In the genomic region with DNA sequence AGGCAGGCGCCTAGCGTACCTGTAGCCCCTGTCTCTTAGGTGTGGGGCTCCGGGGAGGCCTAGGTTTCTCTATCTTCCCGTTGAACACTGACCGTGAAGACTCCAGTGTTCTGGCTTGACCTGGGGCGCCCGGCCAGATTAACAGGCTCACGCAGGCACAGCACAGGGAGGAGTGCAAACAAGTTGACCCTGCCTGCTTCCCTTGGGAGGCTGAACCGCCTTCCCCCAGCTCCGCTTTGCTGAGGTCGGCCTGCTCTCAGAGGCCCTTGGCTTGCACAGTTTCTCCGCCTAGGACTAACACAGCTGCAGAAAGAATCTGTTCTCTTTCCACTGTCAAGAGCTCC, we compare ENCODE assay signal across 8 cellular contexts. TPM values are rescaled to one million over a fixed set of nuclear protein-coding genes. Genes with fewer than 3 reads are reported as not detected.
A peak's percentile ranks its signal among the peaks of the same experiment; 100 is the strongest.
DNase-seq lines count a peak whose midpoint lies in the region; ATAC-seq and TF ChIP-seq lines count a peak whose summit lies in the region.

No MANE protein-coding gene starts in this region.

- no peaks in the 10 kb centered on the region for H3K27me3 ChIP-seq in adrenal gland

- intact Hi-C loops in adrenal gland (cut with DNase I), result no loop called here
- intact Hi-C loops in left ventricle myocardium superior (cut with micrococcal nuclease), result no loop called here
- intact Hi-C loops in posterior vena cava (cut with DNase I), result no loop called here

- H3K4me1 ChIP-seq in adrenal gland (replicated peaks in 1 of 2), result peaks cover 11 to 35% of the 10 kb centered on the region in 2 donors

- 0 to 7% (median 3%) methylated on average over 3 to 12 of the region's 12 CpGs for WGBS in adrenal gland, 4 donors

- H3K27ac ChIP-seq in adrenal gland, result peak overlapping the region in 4 of 5 donors; percentile 78 to 94 (median 84)

- DNase-seq in NCI-H187 (lab: John Stamatoyannopoulos, UW) (peak; percentile 35 to 77), NCI-H187 treated with DMSO at 0.1 percent for 48 hours (lab: John Stamatoyannopoulos, UW) (no peak), HT-29 (ENCODE audit: low spot score) (peak; percentile 55), adrenal gland (peak; percentile 50 to 86 (median 82)), left ventricle myocardium superior (peak; percentile 89), posterior vena cava (ENCODE audit: low spot score) (peak; percentile 91), cortex of kidney (lab: John Stamatoyannopoulos, UW) (no peak)
- DNase-seq in activated CD8-positive, alpha-beta memory T cell treated with anti-CD3 and anti-CD28 coated beads, Interleukin-2, amount 50 U/mL, for 48 hours, result no peak

- no peak for TF ChIP-seq POLR2A in adrenal gland (IDR thresholded peaks at IDR 0.05)

- H3K4me3 ChIP-seq in adrenal gland, result peak overlapping the region in 3 of 4 donors; percentile 62 to 98 (median 75)

- TF ChIP-seq CTCF in adrenal gland (IDR thresholded peaks at IDR 0.05), result no peak

- ATAC-seq in left ventricle myocardium superior, result peak; percentile 73

- no peaks in the 10 kb centered on the region for H3K9me3 ChIP-seq in adrenal gland (replicated peaks in 1 of 3)

- H3K36me3 ChIP-seq in adrenal gland (replicated peaks in 1 of 2), result peaks cover 0 to 8% of the 10 kb centered on the region in 2 donors

RNA-seq across cellular contexts. Expression of gene PCYOX1, which starts 0.6 kb away (rescaled TPM):
- total RNA-seq in HT-29 (2014; rRNA removed; shearing (Covaris generic)), result 10.2 and 11.6 TPM in 2 replicates
- 100 to 1,000 TPM in 2 of 8 donors, 10 to 100 TPM in 6; 50.5 to 124 (median 68.3) TPM for total RNA-seq in adrenal gland
- 10 to 100 TPM; 10.1 to 60.5 (median 11.7) TPM for polyA plus RNA-seq in adrenal gland
- 110 TPM for total RNA-seq in left ventricle myocardium superior
- 10 to 100 TPM; 46.2 to 80.4 TPM for total RNA-seq in posterior vena cava

RNA-seq across cellular contexts. Expression of gene TIA1, which starts 10.1 kb away (rescaled TPM):
- total RNA-seq in HT-29 (2014; rRNA removed; shearing (Covaris generic)), result 49.8 and 73.9 TPM in 2 replicates
- 100 to 1,000 TPM in 3 of 8 donors, 10 to 100 TPM in 5; 25.9 to 121 (median 84.4) TPM for total RNA-seq in adrenal gland
- 100 to 1,000 TPM in 1 of 3 donors, 10 to 100 TPM in 2; 49.9 to 136 (median 81.9) TPM for polyA plus RNA-seq in adrenal gland
- total RNA-seq in left ventricle myocardium superior, result 51.2 TPM
- total RNA-seq in posterior vena cava, result 10 to 100 TPM; 53.4 to 77.3 TPM

RNA-seq across cellular contexts. Expression of gene SNRPG, which starts 35.0 kb away (rescaled TPM):
- 309 and 338 TPM in 2 replicates for total RNA-seq in HT-29 (2014; rRNA removed; shearing (Covaris generic))
- total RNA-seq in adrenal gland (100 to 1,000 TPM in 5 of 8 donors, 10 to 100 TPM in 3; 70.8 to 160 (median 111) TPM), left ventricle myocardium superior (129 TPM), posterior vena cava (100 to 1,000 TPM; 133 to 139 TPM)
- 100 to 1,000 TPM; 102 to 219 (median 209) TPM for polyA plus RNA-seq in adrenal gland

RNA-seq across cellular contexts. Expression of gene FAM136A, which starts 43.4 kb away (rescaled TPM):
- 73.6 and 81.5 TPM in 2 replicates for total RNA-seq in HT-29 (2014; rRNA removed; shearing (Covaris generic))
- total RNA-seq in adrenal gland (10 to 100 TPM; 12.0 to 25.7 (median 22.7) TPM), left ventricle myocardium superior (28.5 TPM), posterior vena cava (10 to 100 TPM; 19.2 to 24.7 TPM)
- polyA plus RNA-seq in adrenal gland, result 10 to 100 TPM; 25.7 to 39.1 (median 32.5) TPM

Comparison
In these comparisons a context has a peak if more than half of its experiments do, and no peak if none do; other contexts are left out.
1. DNase-seq: peak in NCI-H187 (2 of 2), HT-29 (single experiment), adrenal gland (7 of 7), left ventricle myocardium superior (single experiment) and posterior vena cava (single experiment); none in NCI-H187 treated with DMSO at 0.1 percent for 48 hours (single experiment), activated CD8-positive, alpha-beta memory T cell treated with anti-CD3 and anti-CD28 coated beads, Interleukin-2, amount 50 U/mL, for 48 hours (single experiment) and cortex of kidney (single experiment).